ENCODE assay signal across 10 cellular contexts in genomic region chr1:165375623-165376022, GRCh38. TPM values are rescaled to one million over a fixed set of nuclear protein-coding genes. Genes with fewer than 3 reads are reported as not detected.
DNase-seq lines count a peak whose midpoint lies in the region; ATAC-seq and TF ChIP-seq lines count a peak whose summit lies in the region.
"Had no signal": no experiment of that assay in that cellular context is flagged by ENCODE, and none has a peak within 500 bp of the region (broad histone marks: within the 10 kb centered on the region; RNA-seq: fewer than 3 reads in every experiment).

No MANE protein-coding gene starts in this region.

- H3K27me3 ChIP-seq in heart right ventricle: peaks cover 0 to 76% (median 0%) of the 10 kb centered on the region in 7 donors
- no peaks in the 10 kb centered on the region for H3K27me3 ChIP-seq in breast epithelium
- H3K27me3 ChIP-seq in upper lobe of left lung: peaks cover 0 to 2% (median 0%) of the 10 kb centered on the region in 4 donors

- TF ChIP-seq CTCF in heart right ventricle (IDR thresholded peaks at IDR 0.05) (no peak), breast epithelium (IDR thresholded peaks at IDR 0.05) (no peak), mucosa of descending colon (IDR thresholded peaks at IDR 0.05) (no peak), upper lobe of left lung (IDR thresholded peaks at IDR 0.05) (no peak)

- no peaks in the 10 kb centered on the region for H3K36me3 ChIP-seq in heart right ventricle
- H3K36me3 ChIP-seq in breast epithelium: no peaks in the 10 kb centered on the region
- no peaks in the 10 kb centered on the region for H3K36me3 ChIP-seq in mucosa of descending colon (ENCODE audit: low read depth)
- H3K36me3 ChIP-seq in upper lobe of left lung: no peaks in the 10 kb centered on the region

- H3K27ac ChIP-seq in heart right ventricle (peak overlapping the region; percentile 53 to 94 (median 85)), breast epithelium (peak overlapping the region; percentile 91 to 95), upper lobe of left lung (peak overlapping the region; percentile 54 to 81 (median 75))

- H3K9me3 ChIP-seq in heart right ventricle (no peaks in the 10 kb centered on the region), breast epithelium (no peaks in the 10 kb centered on the region), mucosa of descending colon (no peaks in the 10 kb centered on the region), upper lobe of left lung (no peaks in the 10 kb centered on the region)

- WGBS in heart right ventricle, 2 donors: 47 to 53% methylated on average over 7 of the region's 7 CpGs
- 26 to 28% methylated on average over 7 of the region's 7 CpGs for WGBS in upper lobe of left lung, 2 donors

- intact Hi-C loops in heart right ventricle (cut with DNase I) (loop anchor here in 1 of 10 donors (10.0 kb wide), 1 partner anchor 319 kb away; the partner anchor contains the start of gene ALDH9A1), left cardiac atrium (cut with DNase I) (no loop called here), breast epithelium (cut with DNase I; ENCODE audit: low total_unique reads) (no loop called here), mucosa of descending colon (cut with DNase I, micrococcal nuclease) (no loop called here)

- ATAC-seq in heart right ventricle (no peak), left cardiac atrium (no peak), mucosa of descending colon (peak; percentile 15), upper lobe of left lung (ENCODE audit: low FRiP score in 2 of 2) (no peak)

- H3K4me1 ChIP-seq in heart right ventricle (peaks cover 0 to 38% (median 28%) of the 10 kb centered on the region in 9 donors), breast epithelium (peaks cover 3 to 6% of the 10 kb centered on the region in 2 donors), mucosa of descending colon (ENCODE audit: low read depth) (peaks cover 11% of the 10 kb centered on the region), upper lobe of left lung (peaks cover 11 to 23% (median 14%) of the 10 kb centered on the region in 4 donors)

- DNase-seq in heart right ventricle: no peak
- no peak for DNase-seq in left cardiac atrium
- no peak for DNase-seq in breast epithelium (ENCODE audit: low spot score in 2 of 2)
- DNase-seq in mucosa of descending colon: no peak
- DNase-seq in upper lobe of left lung: no peak
- DNase-seq in kidney glomerular epithelial cell (lab: John Stamatoyannopoulos, UW): no peak
- DNase-seq in GDM1 (lab: John Stamatoyannopoulos, UW): no peak
- DNase-seq in effector CD8-positive, alpha-beta T cell (lab: John Stamatoyannopoulos, UW): no peak
- DNase-seq: NCI-H2081 treated with DMSO at 0.1 percent for 48 hours had no signal

- TF ChIP-seq POLR2A in breast epithelium (IDR thresholded peaks at IDR 0.05) (no peak), upper lobe of left lung (IDR thresholded peaks at IDR 0.05) (no peak)

- H3K4me3 ChIP-seq in heart right ventricle: peak overlapping the region; percentile 21 to 57 (median 49)
- peak overlapping the region; percentile 32 to 72 (median 53) for H3K4me3 ChIP-seq in breast epithelium
- H3K4me3 ChIP-seq in mucosa of descending colon: no peak overlapping the region
- peak overlapping the region in 3 of 4 donors; percentile 34 to 47 (median 45) for H3K4me3 ChIP-seq in upper lobe of left lung

- no peak for TF ChIP-seq EP300 in upper lobe of left lung (IDR thresholded peaks at IDR 0.05)

RNA-seq across cellular contexts. Expression of gene LMX1A, which starts 19.1 kb away (rescaled TPM):
- total RNA-seq in heart right ventricle: under 1 TPM in 2 of 10 donors, not detected in 8; 0.14 to 0.19 TPM
- under 1 TPM in 1 of 2 donors, not detected in 1; 0.04 TPM for polyA plus RNA-seq in heart right ventricle
- total RNA-seq in left cardiac atrium: under 1 TPM in 1 of 2 donors, not detected in 1; 0.09 TPM
- 1 to 10 TPM in 1 of 3 donors, not detected in 2; 1.3 TPM for total RNA-seq in breast epithelium
- total RNA-seq in mucosa of descending colon: under 1 TPM; 0.31 to 0.84 (median 0.38) TPM
- total RNA-seq in upper lobe of left lung: under 1 TPM in 2 of 6 donors, not detected in 4; 0.33 to 0.67 TPM
- total RNA-seq: activated naive CD4-positive, alpha-beta T cell treated with anti-CD3 and anti-CD28 coated beads for 36 hours had no signal
